ENCODE assay signal across 8 cellular contexts in the genomic region with DNA sequence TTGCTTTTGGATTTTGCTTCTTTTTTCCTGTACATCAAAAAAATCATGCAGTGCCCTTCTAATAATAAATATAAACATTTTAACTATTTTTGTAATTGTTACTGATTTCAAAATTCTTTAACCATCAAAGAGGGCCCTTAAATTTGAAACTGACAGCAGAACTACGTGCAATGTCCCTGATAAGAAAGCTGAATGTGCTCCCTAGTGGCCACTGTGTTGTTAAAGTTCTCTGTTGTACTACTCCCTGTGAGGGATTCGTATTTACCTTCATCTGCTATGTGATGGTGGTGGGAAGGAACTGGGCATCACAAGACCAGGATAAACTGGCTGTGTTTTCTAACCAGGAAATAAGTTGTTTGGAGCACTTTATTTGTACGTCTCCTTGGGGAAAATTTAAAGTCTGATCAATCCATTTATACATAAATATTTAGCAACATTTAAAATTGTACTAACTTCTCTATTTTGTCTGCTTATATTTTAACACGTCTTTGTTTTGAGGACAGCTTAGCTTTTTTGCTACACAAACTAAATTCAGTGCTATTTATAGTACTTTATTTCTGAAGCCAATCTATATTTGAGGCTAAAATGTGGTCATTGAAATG.
A peak's percentile ranks its signal among the peaks of the same experiment; 100 is the strongest.
DNase-seq lines count a peak whose midpoint lies in the region; ATAC-seq and TF ChIP-seq lines count a peak whose summit lies in the region.

No MANE protein-coding gene starts in this region.

- TF ChIP-seq EP300 in tibial nerve (IDR thresholded peaks at IDR 0.05): no peak

- H3K9me3 ChIP-seq in RWPE2 (ENCODE audit: severe bottlenecking): peaks cover 5% of the 10 kb centered on the region
- no peaks in the 10 kb centered on the region for H3K9me3 ChIP-seq in tibial nerve

- TF ChIP-seq CTCF in RWPE2 (IDR thresholded peaks at IDR 0.05; ENCODE audit: poor library complexity, severe bottlenecking) (peak; percentile 83), fibroblast of pulmonary artery (IDR thresholded peaks at IDR 0.05; ENCODE audit: low read length, missing control alignments) (peak; percentile 65), tibial nerve (IDR thresholded peaks at IDR 0.05) (peak in 4 of 5 experiments; percentile 16 to 34 (median 28))

- in situ Hi-C loops in KBM-7 (cut with MboI; ENCODE audit: low pct_unique_long_range_greater_than_20kb, low sequenced_read_pairs): no loop called here

- H3K27me3 ChIP-seq in RWPE2 (ENCODE audit: insufficient read depth, poor library complexity, severe bottlenecking) (no peaks in the 10 kb centered on the region), tibial nerve (no peaks in the 10 kb centered on the region)

- H3K4me1 ChIP-seq in RWPE2 (ENCODE audit: insufficient read depth, poor library complexity, severe bottlenecking): no peaks in the 10 kb centered on the region
- H3K4me1 ChIP-seq in tibial nerve: no peaks in the 10 kb centered on the region

- DNase-seq in COLO668 (lab: John Stamatoyannopoulos, UW; ENCODE audit: unreplicated experiment) (peak; percentile 4), KBM-7 (peak; percentile 12), RWPE2 (ENCODE audit: low spot score) (no peak), fibroblast of pulmonary artery (ENCODE audit: low read depth) (peak; percentile 83), tibial nerve (ENCODE audit: low spot score in 2 of 2) (peak in 1 of 2 donors; percentile 33)

- no peak for TF ChIP-seq POLR2A in tibial nerve (IDR thresholded peaks at IDR 0.05)

- 32 to 35% methylated on average over 4 of the region's 4 CpGs for WGBS in tibial nerve, 2 donors

- ATAC-seq in RWPE2 (ENCODE audit: low read depth) (peak; percentile 90), HG02852 (IDR thresholded peaks at IDR 0.05; ENCODE audit: unreplicated experiment) (no peak), GM21515 (IDR thresholded peaks at IDR 0.05; ENCODE audit: unreplicated experiment) (no peak), HG03442 (IDR thresholded peaks at IDR 0.05; ENCODE audit: unreplicated experiment) (no peak)

- H3K27ac ChIP-seq in RWPE2 (ENCODE audit: poor library complexity, severe bottlenecking) (no peak overlapping the region), tibial nerve (no peak overlapping the region)

- H3K36me3 ChIP-seq in RWPE2 (ENCODE audit: low read depth): no peaks in the 10 kb centered on the region
- H3K36me3 ChIP-seq in tibial nerve: no peaks in the 10 kb centered on the region

- H3K4me3 ChIP-seq in RWPE2 (ENCODE audit: severe bottlenecking): no peak overlapping the region
- no peak overlapping the region for H3K4me3 ChIP-seq in fibroblast of pulmonary artery (replicated peaks; ENCODE audit: low read depth, low read length)
- H3K4me3 ChIP-seq in tibial nerve: no peak overlapping the region

Comparison
In these comparisons a context has a peak if more than half of its experiments do, and no peak if none do; other contexts are left out.
1. CTCF ChIP-seq: peak in every context shown above with its lines; median percentile 83 in RWPE2; 65 in fibroblast of pulmonary artery; 28 in tibial nerve.